In the genomic region with DNA sequence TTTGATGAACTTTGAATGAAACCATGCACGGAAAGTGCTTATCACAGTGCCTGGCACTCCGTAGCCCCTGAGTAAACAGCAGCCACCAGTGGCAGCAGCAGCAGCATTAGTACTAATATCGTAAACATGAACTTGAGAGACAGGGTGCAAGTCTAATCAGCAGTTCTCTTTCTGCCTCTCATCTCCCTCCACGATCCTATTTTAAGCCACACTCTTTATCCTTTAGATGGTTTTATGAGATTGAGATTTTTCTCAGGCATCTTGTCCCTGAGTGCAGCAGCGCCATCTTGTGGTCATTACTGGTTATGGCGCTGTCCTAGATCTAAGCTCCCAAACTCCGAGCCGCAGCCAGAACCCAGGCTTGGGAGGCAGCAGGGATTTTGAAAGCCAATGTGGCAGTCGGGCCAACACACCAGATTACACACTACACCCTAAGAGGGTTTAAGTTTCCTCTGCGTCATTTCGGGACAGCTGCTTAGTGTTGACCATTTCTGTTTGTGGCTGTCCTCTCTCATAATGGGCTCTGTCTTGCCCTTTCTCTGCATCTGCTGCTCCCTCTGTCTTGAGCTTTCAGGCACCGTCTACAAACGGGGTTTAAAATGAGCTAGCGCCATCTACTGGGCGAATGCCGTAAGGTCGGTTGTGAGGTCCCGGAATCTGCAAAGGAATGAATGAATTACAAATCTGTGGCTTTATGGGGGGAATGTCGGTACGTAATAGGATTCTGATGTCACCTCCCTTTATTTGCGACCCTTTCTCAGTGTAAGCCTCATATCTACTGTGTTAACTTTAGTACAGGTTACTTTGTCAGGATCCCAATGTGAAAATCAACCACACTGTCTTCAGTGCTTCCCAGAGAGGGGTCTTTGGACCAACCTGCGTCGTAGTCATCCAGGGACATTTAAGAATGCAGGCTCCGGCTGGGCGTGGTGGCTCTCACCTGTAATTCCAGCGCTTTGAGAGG, we compare ENCODE assay signal across 8 cellular contexts.
DNase-seq lines count a peak whose midpoint lies in the region; FAIRE-seq and TF ChIP-seq lines count a peak whose summit lies in the region.

No MANE protein-coding gene starts in this region.

- DNase-seq in ELF-1 (ENCODE audit: low read depth, low spot score) (peak; percentile 95), H54 (ENCODE audit: insufficient read length, low spot score) (peak; percentile 59), LNCaP clone FGC (ENCODE audit: low read depth) (peak; percentile 71), RPMI8226 (peak; percentile 91), foreskin fibroblast (peak; percentile 77 to 94), neural crest cell (ENCODE audit: low read depth, low spot score) (peak; percentile 91), stomach (peak; percentile 91)
- DNase-seq in activated effector memory CD4-positive, alpha-beta T cell treated with Interleukin-2 at 50 U/mL for 16 hours: peak; percentile 74

- peak overlapping the region; percentile 21 to 75 (median 61) for H3K27ac ChIP-seq in stomach

- peak overlapping the region; percentile 29 for H3K4me3 ChIP-seq in LNCaP clone FGC (ENCODE audit: low read depth, low read length)
- H3K4me3 ChIP-seq in foreskin fibroblast (ENCODE audit: low read depth in 1 of 2, low read length in 2 of 2): peak overlapping the region; percentile 32 to 57
- H3K4me3 ChIP-seq in stomach: peak overlapping the region; percentile 8 to 31 (median 29)

- H3K9me3 Mint-ChIP-seq in neural crest cell: no peaks in the 10 kb centered on the region

- no peaks in the 10 kb centered on the region for H3K36me3 ChIP-seq in stomach

- TF ChIP-seq EP300 in stomach (IDR thresholded peaks at IDR 0.05): no peak

- peaks cover 32% of the 10 kb centered on the region for H3K4me1 Mint-ChIP-seq in neural crest cell

- no peak for TF ChIP-seq POLR2A in H54 (IDR thresholded peaks at IDR 0.05; ENCODE audit: low read depth, low read length)
- no peak for TF ChIP-seq POLR2A in stomach (IDR thresholded peaks at IDR 0.05)

- TF ChIP-seq CTCF in LNCaP clone FGC (IDR thresholded peaks at IDR 0.05; ENCODE audit: control insufficient read depth, extremely low read depth, insufficient read depth) (peak; percentile 98), foreskin fibroblast (IDR thresholded peaks at IDR 0.05; ENCODE audit: low read depth, low read length) (peak; percentile 70), neural crest cell (conservative IDR thresholded peaks at IDR 0.05) (peak; percentile 94), stomach (IDR thresholded peaks at IDR 0.05) (peak in 6 of 7 experiments; percentile 46 to 98 (median 94))

- peaks cover 0 to 12% (median 6%) of the 10 kb centered on the region in 4 donors for H3K4me1 ChIP-seq in stomach

- H3K27ac Mint-ChIP-seq in neural crest cell (ENCODE audit: unreplicated experiment): no peak overlapping the region

- no peaks in the 10 kb centered on the region for H3K27me3 Mint-ChIP-seq in neural crest cell (ENCODE audit: low read depth)

- H3K36me3 Mint-ChIP-seq in neural crest cell (ENCODE audit: low read depth): no peaks in the 10 kb centered on the region

- 7 to 14% (median 10%) methylated on average over 26 of the region's 26 CpGs for WGBS in stomach, 5 donors

- no peaks in the 10 kb centered on the region for H3K9me3 ChIP-seq in stomach

- FAIRE-seq in H54 (lab: Jason Lieb, UNC): peak; percentile 55

- H3K4me3 Mint-ChIP-seq in neural crest cell: peak overlapping the region; percentile 75

- no peaks in the 10 kb centered on the region for H3K27me3 ChIP-seq in stomach

- intact Hi-C loops in stomach (cut with DNase I; ENCODE audit: low total_unique reads): no loop called here

Comparison
In these comparisons a context has a peak if more than half of its experiments do, and no peak if none do; other contexts are left out.
1. Peak in every context shown above with its lines: DNase-seq, H3K4me3 ChIP-seq and H3K27ac ChIP-seq.